10 cellular contexts compared by ENCODE assay signal in genomic region chr18:8912348-8913057, GRCh38.
DNase-seq lines count a peak whose midpoint lies in the region; ATAC-seq and FAIRE-seq lines count a peak whose summit lies in the region.
"Had no signal": no experiment of that assay in that cellular context is flagged by ENCODE, and none has a peak within 500 bp of the region (broad histone marks: within the 10 kb centered on the region; RNA-seq: fewer than 3 reads in every experiment).

No MANE protein-coding gene starts in this region.

- H3K27ac Mint-ChIP-seq in natural killer cell treated with Interleukin-12 subunit alpha and Interleukin-12 subunit beta and Interleukin-15 and Interleukin-18, amount 100 ng/mL, for 72 hours = no peak overlapping the region
- no peak overlapping the region for H3K27ac Mint-ChIP-seq in T-helper 2 cell treated with Interferon-gamma antibody and Interleukin-4, amounts not matched to agents 5 μg/mL and 100 μg/mL, for 36 hours
- H3K27ac Mint-ChIP-seq: activated T-helper 17 cell treated with anti-CD3 and anti-CD28 coated beads, Interleukin-2, amount 50 U/mL, for 72 hours had no signal

- H3K36me3 Mint-ChIP-seq in natural killer cell treated with Interleukin-12 subunit alpha and Interleukin-12 subunit beta and Interleukin-15 and Interleukin-18, amount 100 ng/mL, for 72 hours = no peaks in the 10 kb centered on the region
- H3K36me3 Mint-ChIP-seq in T-helper 2 cell treated with Interferon-gamma antibody and Interleukin-4, amounts not matched to agents 5 μg/mL and 100 μg/mL, for 36 hours (ENCODE audit: low read depth) = no peaks in the 10 kb centered on the region

- H3K4me3 Mint-ChIP-seq in natural killer cell treated with Interleukin-12 subunit alpha and Interleukin-12 subunit beta and Interleukin-15 and Interleukin-18, amount 100 ng/mL, for 72 hours = no peak overlapping the region
- H3K4me3 Mint-ChIP-seq in T-helper 2 cell treated with Interferon-gamma antibody and Interleukin-4, amounts not matched to agents 5 μg/mL and 100 μg/mL, for 36 hours = no peak overlapping the region
- H3K4me3 Mint-ChIP-seq: activated T-helper 17 cell treated with anti-CD3 and anti-CD28 coated beads, Interleukin-2, amount 50 U/mL, for 72 hours had no signal

- H3K9me3 Mint-ChIP-seq in natural killer cell treated with Interleukin-12 subunit alpha and Interleukin-12 subunit beta and Interleukin-15 and Interleukin-18, amount 100 ng/mL, for 72 hours = peaks cover 6% of the 10 kb centered on the region
- no peaks in the 10 kb centered on the region for H3K9me3 Mint-ChIP-seq in T-helper 2 cell treated with Interferon-gamma antibody and Interleukin-4, amounts not matched to agents 5 μg/mL and 100 μg/mL, for 36 hours

- no peaks in the 10 kb centered on the region for H3K27me3 ChIP-seq in small intestine (ENCODE audit: control insufficient read depth in 2 of 2, insufficient read depth in 2 of 2, low read length in 2 of 2)
- H3K27me3 ChIP-seq: heart left ventricle had no signal

- H3K27ac ChIP-seq in small intestine (ENCODE audit: low read depth in 1 of 2, low read length in 1 of 2) = no peak overlapping the region
- H3K27ac ChIP-seq: heart left ventricle had no signal

- intact Hi-C loops in posterior cingulate gyrus (cut with DNase I) = no loop called here

- H3K36me3 ChIP-seq in small intestine (ENCODE audit: control insufficient read depth in 2 of 2, insufficient read depth in 2 of 2, low read length in 2 of 2) = no peaks in the 10 kb centered on the region
- H3K36me3 ChIP-seq: heart left ventricle had no signal

- peaks cover 2 to 14% of the 10 kb centered on the region in 2 donors for H3K27me3 Mint-ChIP-seq in natural killer cell treated with Interleukin-12 subunit alpha and Interleukin-12 subunit beta and Interleukin-15 and Interleukin-18, amount 100 ng/mL, for 72 hours
- peaks cover 2% of the 10 kb centered on the region for H3K27me3 Mint-ChIP-seq in T-helper 2 cell treated with Interferon-gamma antibody and Interleukin-4, amounts not matched to agents 5 μg/mL and 100 μg/mL, for 36 hours (ENCODE audit: low read depth)
- H3K27me3 Mint-ChIP-seq: activated T-helper 17 cell treated with anti-CD3 and anti-CD28 coated beads, Interleukin-2, amount 50 U/mL, for 72 hours had no signal

- no peaks in the 10 kb centered on the region for H3K9me3 ChIP-seq in small intestine (ENCODE audit: control insufficient read depth, low read depth)

- no peaks in the 10 kb centered on the region for H3K4me1 Mint-ChIP-seq in natural killer cell treated with Interleukin-12 subunit alpha and Interleukin-12 subunit beta and Interleukin-15 and Interleukin-18, amount 100 ng/mL, for 72 hours (ENCODE audit: low read depth in 2 of 2)
- no peaks in the 10 kb centered on the region for H3K4me1 Mint-ChIP-seq in T-helper 2 cell treated with Interferon-gamma antibody and Interleukin-4, amounts not matched to agents 5 μg/mL and 100 μg/mL, for 36 hours (ENCODE audit: low read depth)

- DNase-seq in cerebellum (ENCODE audit: low spot score) = peak; percentile 79
- peak; percentile 14 for DNase-seq in small intestine
- DNase-seq in NOMO-1 treated with DMSO at 0.1 percent for 48 hours (lab: John Stamatoyannopoulos, UW; ENCODE audit: unreplicated experiment) = no peak
- DNase-seq in natural killer cell treated with Interleukin-12 subunit alpha and Interleukin-12 subunit beta and Interleukin-15 and Interleukin-18, amount 100 ng/mL, for 72 hours (ENCODE audit: low spot score) = no peak
- DNase-seq in posterior cingulate gyrus = no peak
- DNase-seq in T-helper 2 cell treated with Interferon-gamma antibody and Interleukin-4, amounts not matched to agents 5 μg/mL and 100 μg/mL, for 36 hours (ENCODE audit: low spot score) = no peak
- DNase-seq: heart left ventricle had no signal

- ATAC-seq in GM19328 (IDR thresholded peaks at IDR 0.05; ENCODE audit: unreplicated experiment) (peak; percentile 69), HG03457 (IDR thresholded peaks at IDR 0.05; ENCODE audit: unreplicated experiment) (peak; percentile 46)
- no peak for ATAC-seq in natural killer cell treated with Interleukin-12 subunit alpha and Interleukin-12 subunit beta and Interleukin-15 and Interleukin-18, amount 100 ng/mL, for 72 hours
- ATAC-seq: activated T-helper 17 cell treated with anti-CD3 and anti-CD28 coated beads, Interleukin-2, amount 50 U/mL, for 72 hours; heart left ventricle had no signal

- no peaks in the 10 kb centered on the region for H3K4me1 ChIP-seq in small intestine (ENCODE audit: control insufficient read depth in 2 of 2, insufficient read depth in 1 of 2, low read depth in 1 of 2, low read length in 1 of 2)
- H3K4me1 ChIP-seq: heart left ventricle had no signal

- WGBS in small intestine, 3 donors = 55 to 65% (median 63%) methylated on average over 14 of the region's 14 CpGs

- FAIRE-seq in small intestine (lab: Jason Lieb, UNC) = no peak

- no peak overlapping the region for H3K4me3 ChIP-seq in small intestine (ENCODE audit: low read depth in 1 of 2, low read length in 2 of 2)
- H3K4me3 ChIP-seq: heart left ventricle had no signal

Comparison
In these comparisons a context has a peak if more than half of its experiments do, and no peak if none do; other contexts are left out.
1. ATAC-seq: peak in GM19328 (single experiment) and HG03457 (single experiment); none in natural killer cell treated with Interleukin-12 subunit alpha and Interleukin-12 subunit beta and Interleukin-15 and Interleukin-18, amount 100 ng/mL, for 72 hours (0 of 2).
2. DNase-seq: peak in cerebellum (single experiment) and small intestine (single experiment); none in NOMO-1 treated with DMSO at 0.1 percent for 48 hours (single experiment), natural killer cell treated with Interleukin-12 subunit alpha and Interleukin-12 subunit beta and Interleukin-15 and Interleukin-18, amount 100 ng/mL, for 72 hours (single experiment), posterior cingulate gyrus (0 of 10) and T-helper 2 cell treated with Interferon-gamma antibody and Interleukin-4, amounts not matched to agents 5 μg/mL and 100 μg/mL, for 36 hours (single experiment).